Comparison of ENCODE assay signal across 28 cellular contexts in the genomic region with DNA sequence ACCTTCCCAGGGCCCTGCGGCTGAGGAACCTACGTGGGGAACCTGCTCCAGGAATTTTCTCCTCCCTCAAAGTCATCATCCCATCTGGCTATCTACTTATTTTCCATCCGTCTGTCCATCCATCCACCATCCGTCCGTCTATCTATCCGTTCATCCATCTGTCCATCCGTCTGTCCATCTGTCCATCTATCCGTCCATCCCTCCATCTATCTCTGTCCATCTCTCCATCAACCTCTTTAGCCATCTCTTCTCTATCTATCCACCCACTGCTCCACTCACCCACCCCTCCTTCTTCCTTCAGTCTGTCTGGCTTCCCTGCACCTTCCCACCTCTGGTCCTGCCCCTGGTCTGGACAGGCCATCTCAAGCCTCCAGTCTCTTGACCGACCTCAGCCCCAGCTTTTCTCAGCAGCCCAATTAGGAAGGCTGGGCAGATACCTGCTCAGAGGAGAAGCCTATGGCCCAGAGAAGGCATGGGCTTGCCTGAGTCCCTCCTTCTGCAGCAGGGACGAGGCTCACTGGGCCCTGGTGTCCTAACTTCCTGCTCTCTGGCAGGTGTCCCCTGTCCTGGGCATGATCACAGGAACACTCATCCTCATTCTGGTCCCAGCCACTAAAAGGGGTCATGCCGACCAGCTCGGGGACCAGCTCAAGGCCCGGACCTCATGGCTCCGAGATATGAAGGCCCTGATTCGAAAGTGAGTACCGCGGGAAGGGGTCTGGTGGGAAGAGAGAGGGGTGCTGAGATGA. TPM values are rescaled to one million over a fixed set of nuclear protein-coding genes. Genes with fewer than 3 reads are reported as not detected.
DNase-seq lines count a peak whose midpoint lies in the region; ATAC-seq and TF ChIP-seq lines count a peak whose summit lies in the region.
"Had no signal": no experiment of that assay in that cellular context is flagged by ENCODE, and none has a peak within 500 bp of the region (broad histone marks: within the 10 kb centered on the region; RNA-seq: fewer than 3 reads in every experiment).

No MANE protein-coding gene starts in this region.

- no peaks in the 10 kb centered on the region for H3K9me3 ChIP-seq in endodermal cell (ENCODE audit: control insufficient read depth, low read length)
- H3K9me3 ChIP-seq: left lung, thyroid gland had no signal

- no peaks in the 10 kb centered on the region for H3K36me3 ChIP-seq in endodermal cell (ENCODE audit: control insufficient read depth, insufficient read depth, low read length)
- H3K36me3 ChIP-seq: cardiac muscle cell, thyroid gland had no signal

- intact Hi-C loops in posterior cingulate gyrus (cut with DNase I), result no loop called here

- no peak overlapping the region for H3K9ac ChIP-seq in endodermal cell (ENCODE audit: extremely low read depth, low read length, poor library complexity, severe bottlenecking)

- no peak for DNase-seq in stimulated activated naive CD8-positive, alpha-beta T cell treated with anti-CD3 and anti-CD28 coated beads, Interleukin-15, Interleukin-2, amounts not matched to agents 100 U/mL and 50 U/mL, for 24 hours
- DNase-seq in endodermal cell, result peak; percentile 55
- no peak for DNase-seq in neural crest cell (ENCODE audit: low read depth, low spot score)
- DNase-seq in iPS-NIHi11 (ENCODE audit: low spot score), result no peak
- DNase-seq in activated CD8-positive, alpha-beta memory T cell treated with anti-CD3 and anti-CD28 coated beads, Interleukin-2, amount 50 U/mL, for 4 hours, result no peak
- no peak for DNase-seq in activated T-cell treated with anti-CD3 and anti-CD28 coated beads, Interleukin-2, amount 50 U/mL, for 72 hours
- DNase-seq in posterior cingulate gyrus, result no peak
- DNase-seq: activated CD8-positive, alpha-beta memory T cell treated with anti-CD3 and anti-CD28 coated beads for 24 hours; activated naive CD4-positive, alpha-beta T cell treated with anti-CD3 and anti-CD28 coated beads for 36 hours; activated T-cell treated with anti-CD3 and anti-CD28 coated beads, Interleukin-2, amount 50 U/mL, for 4 hours; amygdala; left lung; NCI-H1092; NCI-H187; NCI-H69; RPMI8226; T-helper 2 cell; thyroid gland had no signal

- no peak overlapping the region for H3K27ac ChIP-seq in endodermal cell (ENCODE audit: low read depth, low read length)
- H3K27ac ChIP-seq: cardiac muscle cell, hepatocyte, SK-N-MC, thyroid gland had no signal

- ATAC-seq in stimulated activated naive CD8-positive, alpha-beta T cell treated with anti-CD3 and anti-CD28 coated beads, Interleukin-15, Interleukin-2, amounts not matched to agents 100 U/mL and 50 U/mL, for 24 hours, result no peak
- ATAC-seq in activated T-cell treated with anti-CD3 and anti-CD28 coated beads, Interleukin-2, amount 50 U/mL, for 72 hours (replicated peaks in 1 of 2), result no peak
- ATAC-seq: activated T-cell treated with anti-CD3 and anti-CD28 coated beads, Interleukin-2, amount 50 U/mL, for 4 hours; HCT116; left lung; stimulated activated effector memory CD8-positive, alpha-beta T cell treated with anti-CD3 and anti-CD28 coated beads, Interleukin-12 subunit alpha, Interleukin-12 subunit beta, amount 100 ng/mL, for 72 hours had no signal

- H3K4me3 Mint-ChIP-seq in stimulated activated naive CD8-positive, alpha-beta T cell treated with anti-CD3 and anti-CD28 coated beads, Interleukin-15, Interleukin-2, amounts not matched to agents 100 ng/mL and 50 ng/mL, for 24 hours, result no peak overlapping the region
- H3K4me3 Mint-ChIP-seq in endodermal cell, result no peak overlapping the region
- peak overlapping the region; percentile 2 for H3K4me3 Mint-ChIP-seq in neural crest cell
- no peak overlapping the region for H3K4me3 Mint-ChIP-seq in activated T-cell treated with anti-CD3 and anti-CD28 coated beads, Interleukin-2, amount 50 U/mL, for 72 hours
- H3K4me3 Mint-ChIP-seq: activated naive CD4-positive, alpha-beta T cell treated with anti-CD3 and anti-CD28 coated beads for 36 hours; activated T-cell treated with anti-CD3 and anti-CD28 coated beads, Interleukin-2, amount 50 U/mL, for 4 hours; dendritic cell treated with granulocyte-macrophage colony-stimulating factor and Interleukin-4, amounts not matched to agents 40 ng/mL and 50 ng/mL, for 4 days; stimulated activated effector memory CD8-positive, alpha-beta T cell treated with anti-CD3 and anti-CD28 coated beads, Interleukin-12 subunit alpha, Interleukin-12 subunit beta, amount 100 ng/mL, for 72 hours had no signal

- 91 to 92% methylated on average over 12 to 17 of the region's 17 CpGs for WGBS in endodermal cell (ENCODE audit: insufficient coverage in 1 of 2, insufficient read length in 1 of 2), 2 experiments

- H3K27ac Mint-ChIP-seq in stimulated activated naive CD8-positive, alpha-beta T cell treated with anti-CD3 and anti-CD28 coated beads, Interleukin-15, Interleukin-2, amounts not matched to agents 100 ng/mL and 50 ng/mL, for 24 hours, result peak overlapping the region; percentile 26
- no peak overlapping the region for H3K27ac Mint-ChIP-seq in endodermal cell
- peak overlapping the region; percentile 31 for H3K27ac Mint-ChIP-seq in neural crest cell (ENCODE audit: unreplicated experiment)
- no peak overlapping the region for H3K27ac Mint-ChIP-seq in activated T-cell treated with anti-CD3 and anti-CD28 coated beads, Interleukin-2, amount 50 U/mL, for 72 hours
- H3K27ac Mint-ChIP-seq: activated naive CD4-positive, alpha-beta T cell treated with anti-CD3 and anti-CD28 coated beads for 36 hours; CD14-positive monocyte; stimulated activated effector memory CD8-positive, alpha-beta T cell treated with anti-CD3 and anti-CD28 coated beads, Interleukin-12 subunit alpha, Interleukin-12 subunit beta, amount 100 ng/mL, for 72 hours had no signal

- peaks cover 4% of the 10 kb centered on the region for H3K27me3 Mint-ChIP-seq in stimulated activated naive CD8-positive, alpha-beta T cell treated with anti-CD3 and anti-CD28 coated beads, Interleukin-15, Interleukin-2, amounts not matched to agents 100 ng/mL and 50 ng/mL, for 24 hours
- peaks cover 59% of the 10 kb centered on the region for H3K27me3 Mint-ChIP-seq in endodermal cell (ENCODE audit: insufficient read depth)
- peaks cover 6% of the 10 kb centered on the region for H3K27me3 Mint-ChIP-seq in neural crest cell (ENCODE audit: low read depth)
- H3K27me3 Mint-ChIP-seq in activated T-cell treated with anti-CD3 and anti-CD28 coated beads, Interleukin-2, amount 50 U/mL, for 72 hours (ENCODE audit: low read depth), result peaks cover 7% of the 10 kb centered on the region

- no peak overlapping the region for H3K4me3 ChIP-seq in endodermal cell (ENCODE audit: low read length)
- H3K4me3 ChIP-seq: cardiac muscle cell, hepatocyte, left lung, smooth muscle cell, thyroid gland had no signal

- H3K9me3 Mint-ChIP-seq in stimulated activated naive CD8-positive, alpha-beta T cell treated with anti-CD3 and anti-CD28 coated beads, Interleukin-15, Interleukin-2, amounts not matched to agents 100 ng/mL and 50 ng/mL, for 24 hours, result no peaks in the 10 kb centered on the region
- H3K9me3 Mint-ChIP-seq in endodermal cell (no peaks in the 10 kb centered on the region), neural crest cell (no peaks in the 10 kb centered on the region)
- H3K9me3 Mint-ChIP-seq in activated T-cell treated with anti-CD3 and anti-CD28 coated beads, Interleukin-2, amount 50 U/mL, for 72 hours, result no peaks in the 10 kb centered on the region
- H3K9me3 Mint-ChIP-seq: activated naive CD4-positive, alpha-beta T cell treated with anti-CD3 and anti-CD28 coated beads for 36 hours; activated T-cell treated with anti-CD3 and anti-CD28 coated beads, Interleukin-2, amount 50 U/mL, for 4 hours; CD14-positive monocyte; dendritic cell treated with granulocyte-macrophage colony-stimulating factor and Interleukin-4, amounts not matched to agents 40 ng/mL and 50 ng/mL, for 4 days; stimulated activated effector memory CD8-positive, alpha-beta T cell treated with anti-CD3 and anti-CD28 coated beads, Interleukin-12 subunit alpha, Interleukin-12 subunit beta, amount 100 ng/mL, for 72 hours had no signal

- TF ChIP-seq CTCF in endodermal cell (conservative IDR thresholded peaks at IDR 0.05) (no peak), neural crest cell (conservative IDR thresholded peaks at IDR 0.05) (no peak)

- no peaks in the 10 kb centered on the region for H3K4me1 Mint-ChIP-seq in stimulated activated naive CD8-positive, alpha-beta T cell treated with anti-CD3 and anti-CD28 coated beads, Interleukin-15, Interleukin-2, amounts not matched to agents 100 ng/mL and 50 ng/mL, for 24 hours (ENCODE audit: low read depth)
- peaks cover 12% of the 10 kb centered on the region for H3K4me1 Mint-ChIP-seq in endodermal cell
- H3K4me1 Mint-ChIP-seq in neural crest cell, result peaks cover 9% of the 10 kb centered on the region
- no peaks in the 10 kb centered on the region for H3K4me1 Mint-ChIP-seq in activated T-cell treated with anti-CD3 and anti-CD28 coated beads, Interleukin-2, amount 50 U/mL, for 72 hours (ENCODE audit: low read depth)
- H3K4me1 Mint-ChIP-seq: stimulated activated effector memory CD8-positive, alpha-beta T cell treated with anti-CD3 and anti-CD28 coated beads, Interleukin-12 subunit alpha, Interleukin-12 subunit beta, amount 100 ng/mL, for 72 hours had no signal

- no peaks in the 10 kb centered on the region for H3K36me3 Mint-ChIP-seq in stimulated activated naive CD8-positive, alpha-beta T cell treated with anti-CD3 and anti-CD28 coated beads, Interleukin-15, Interleukin-2, amounts not matched to agents 100 ng/mL and 50 ng/mL, for 24 hours (ENCODE audit: low read depth)
- no peaks in the 10 kb centered on the region for H3K36me3 Mint-ChIP-seq in endodermal cell (ENCODE audit: low read depth)
- H3K36me3 Mint-ChIP-seq in neural crest cell (ENCODE audit: low read depth), result no peaks in the 10 kb centered on the region
- no peaks in the 10 kb centered on the region for H3K36me3 Mint-ChIP-seq in activated T-cell treated with anti-CD3 and anti-CD28 coated beads, Interleukin-2, amount 50 U/mL, for 72 hours (ENCODE audit: insufficient read depth in 2 of 2)
- H3K36me3 Mint-ChIP-seq: CD14-positive monocyte had no signal

- no peaks in the 10 kb centered on the region for H3K27me3 ChIP-seq in endodermal cell (ENCODE audit: control insufficient read depth, insufficient read depth, low read length, poor library complexity, severe bottlenecking)
- H3K27me3 ChIP-seq: cardiac muscle cell, hepatocyte, left lung, thyroid gland had no signal

- H3K4me1 ChIP-seq in endodermal cell (ENCODE audit: control insufficient read depth, insufficient read depth, low read length), result no peaks in the 10 kb centered on the region

RNA-seq across cellular contexts. Expression of gene MYBBP1A, which starts 23.0 kb away (rescaled TPM):
- total RNA-seq in endodermal cell, result 10 to 100 TPM; 55.6 to 70.9 TPM
- 31.3 TPM for polyA plus RNA-seq in endodermal cell (2013, experiment 1 of 2)
- 24.9 TPM for polyA plus RNA-seq in endodermal cell (2013, experiment 2 of 2)
- 67.0 and 69.3 TPM in 2 replicates for total RNA-seq in neural crest cell
- 10 to 100 TPM; 44.5 to 55.7 TPM for total RNA-seq in activated T-cell treated with anti-CD3 and anti-CD28 coated beads, Interleukin-2, amount 50 U/mL, for 72 hours

RNA-seq across cellular contexts. Expression of gene GGT6, which starts 28.2 kb away (rescaled TPM):
- not detected for total RNA-seq in endodermal cell
- polyA plus RNA-seq in endodermal cell (2013, experiment 1 of 2), result not detected
- not detected for polyA plus RNA-seq in endodermal cell (2013, experiment 2 of 2)
- total RNA-seq in neural crest cell, result not detected in 2 replicates
- total RNA-seq in activated T-cell treated with anti-CD3 and anti-CD28 coated beads, Interleukin-2, amount 50 U/mL, for 72 hours, result not detected
- total RNA-seq: activated naive CD4-positive, alpha-beta T cell treated with anti-CD3 and anti-CD28 coated beads for 36 hours; activated T-cell treated with anti-CD3 and anti-CD28 coated beads, Interleukin-2, amount 50 U/mL, for 4 hours; cardiac muscle cell; hepatocyte; pulmonary artery endothelial cell had no signal
- polyA plus RNA-seq: cardiac muscle cell, CD14-positive monocyte, hepatocyte, smooth muscle cell had no signal

RNA-seq across cellular contexts. Expression of gene SPNS2, which starts 33.5 kb away (rescaled TPM):
- under 1 TPM in 1 of 2 donors, not detected in 1; 0.09 TPM for total RNA-seq in endodermal cell
- 3.3 TPM for polyA plus RNA-seq in endodermal cell (2013, experiment 1 of 2)
- 2.2 TPM for polyA plus RNA-seq in endodermal cell (2013, experiment 2 of 2)
- 3.8 and 4.3 TPM in 2 replicates for total RNA-seq in neural crest cell
- total RNA-seq in activated T-cell treated with anti-CD3 and anti-CD28 coated beads, Interleukin-2, amount 50 U/mL, for 72 hours, result 1 to 10 TPM; 1.1 to 1.3 TPM

RNA-seq across cellular contexts. Expression of gene SMTNL2, which starts 52.2 kb away (rescaled TPM):
- total RNA-seq in endodermal cell, result under 1 TPM; 0.51 to 0.79 TPM
- 2.5 TPM for polyA plus RNA-seq in endodermal cell (2013, experiment 1 of 2)
- polyA plus RNA-seq in endodermal cell (2013, experiment 2 of 2), result 3.0 TPM
- total RNA-seq in neural crest cell, result 1.1 and 1.4 TPM in 2 replicates
- total RNA-seq in activated T-cell treated with anti-CD3 and anti-CD28 coated beads, Interleukin-2, amount 50 U/mL, for 72 hours, result not detected
- total RNA-seq: activated naive CD4-positive, alpha-beta T cell treated with anti-CD3 and anti-CD28 coated beads for 36 hours; activated T-cell treated with anti-CD3 and anti-CD28 coated beads, Interleukin-2, amount 50 U/mL, for 4 hours; pulmonary artery endothelial cell had no signal

Comparison
In these comparisons a context has a peak if more than half of its experiments do, and no peak if none do; other contexts are left out.
1. H3K27ac Mint-ChIP-seq: peak in stimulated activated naive CD8-positive, alpha-beta T cell treated with anti-CD3 and anti-CD28 coated beads, Interleukin-15, Interleukin-2, amounts not matched to agents 100 ng/mL and 50 ng/mL, for 24 hours (single experiment) and neural crest cell (single experiment); none in endodermal cell (single experiment) and activated T-cell treated with anti-CD3 and anti-CD28 coated beads, Interleukin-2, amount 50 U/mL, for 72 hours (single experiment).